Comparison of ENCODE assay signal across 8 cellular contexts in genomic region chr4:82797591-82798081, GRCh38. TPM values are rescaled to one million over a fixed set of nuclear protein-coding genes. Genes with fewer than 3 reads are reported as not detected.
DNase-seq lines count a peak whose midpoint lies in the region; ATAC-seq, FAIRE-seq and TF ChIP-seq lines count a peak whose summit lies in the region.

No MANE protein-coding gene starts in this region.

- H3K79me2 ChIP-seq in trophoblast cell (ENCODE audit: control insufficient read depth, insufficient read depth, low read length, poor library complexity), result no peaks in the 10 kb centered on the region

- H2AFZ ChIP-seq in trophoblast cell (ENCODE audit: insufficient read depth, low read length, poor library complexity), result no peak overlapping the region

- TF ChIP-seq POLR2A in H54 (IDR thresholded peaks at IDR 0.05; ENCODE audit: low read depth, low read length), result no peak

- H3K27me3 ChIP-seq in A673 (replicated peaks; ENCODE audit: insufficient read depth, low read depth, low read length, poor library complexity) (no peaks in the 10 kb centered on the region), cardiac muscle cell (peaks cover 95% of the 10 kb centered on the region), trophoblast cell (ENCODE audit: insufficient read depth, low read length) (peaks cover 35% of the 10 kb centered on the region)

- no peak overlapping the region for H3K18ac ChIP-seq in trophoblast cell (ENCODE audit: low read length)

- TF ChIP-seq CTCF in A673 (conservative IDR thresholded peaks at IDR 0.05; ENCODE audit: low read depth, low read length) (no peak), GM12864 (IDR thresholded peaks at IDR 0.05; ENCODE audit: low read depth, low read length, missing control alignments) (no peak), cardiac muscle cell (IDR thresholded peaks at IDR 0.05; ENCODE audit: low read depth, low read length) (no peak)

- DNase-seq in A673 (ENCODE audit: low spot score) (no peak), GM12864 (ENCODE audit: low read depth) (no peak), cardiac muscle cell (ENCODE audit: low read depth in 1 of 2, low spot score in 1 of 2) (peak; percentile 36 to 44), trophoblast cell (peak in 1 of 2 donors; percentile 13), H54 (ENCODE audit: insufficient read length, low spot score) (no peak)
- DNase-seq in activated CD8-positive, alpha-beta memory T cell treated with anti-CD3 and anti-CD28 coated beads, Interleukin-2, amount 50 U/mL, for 48 hours, result peak; percentile 62

- H3K4me1 ChIP-seq in A673 (ENCODE audit: insufficient read depth, low read length, poor library complexity, severe bottlenecking) (no peaks in the 10 kb centered on the region), cardiac muscle cell (ENCODE audit: low read depth) (no peaks in the 10 kb centered on the region), trophoblast cell (ENCODE audit: control insufficient read depth in 1 of 2, insufficient read depth in 2 of 2, low read length in 2 of 2) (peaks cover 4 to 8% of the 10 kb centered on the region in 2 experiments)

- H3K23ac ChIP-seq in trophoblast cell (ENCODE audit: low read length), result no peak overlapping the region

- H3K9ac ChIP-seq in trophoblast cell (ENCODE audit: low read length), result no peak overlapping the region

- no peak overlapping the region for H4K12ac ChIP-seq in trophoblast cell (ENCODE audit: low read depth, low read length)

- H4K8ac ChIP-seq in trophoblast cell (ENCODE audit: low read depth, low read length), result no peak overlapping the region

- H3K14ac ChIP-seq in trophoblast cell (ENCODE audit: low read length), result no peak overlapping the region

- H3K4ac ChIP-seq in trophoblast cell (ENCODE audit: low read depth, low read length), result no peak overlapping the region

- H4K91ac ChIP-seq in trophoblast cell (ENCODE audit: low read depth, low read length), result no peak overlapping the region

- H3K27ac ChIP-seq in A673 (ENCODE audit: low read depth, low read length, poor library complexity, severe bottlenecking) (no peak overlapping the region), cardiac muscle cell (no peak overlapping the region), trophoblast cell (ENCODE audit: low read depth, low read length) (no peak overlapping the region)

- H3K36me3 ChIP-seq in A673 (ENCODE audit: insufficient read depth, low read length, poor library complexity, severe bottlenecking), result no peaks in the 10 kb centered on the region
- no peaks in the 10 kb centered on the region for H3K36me3 ChIP-seq in cardiac muscle cell
- no peaks in the 10 kb centered on the region for H3K36me3 ChIP-seq in trophoblast cell (ENCODE audit: control insufficient read depth in 1 of 2, insufficient read depth in 2 of 2, low read length in 2 of 2)

- no CpG with 5 or more reads among the region's 37 CpGs for WGBS in trophoblast cell (ENCODE audit: extremely low coverage, insufficient coverage, insufficient read length)

- H2AK5ac ChIP-seq in trophoblast cell (ENCODE audit: low read length), result no peak overlapping the region

- no peak overlapping the region for H2BK120ac ChIP-seq in trophoblast cell (ENCODE audit: insufficient read depth, low read length, poor library complexity)

- BruUV-seq in A673 (replicated peaks; lab: Mats Ljungman, UMichigan), result no TSS peak

- H3K9me3 ChIP-seq in A673 (ENCODE audit: low read depth, low read length, poor library complexity, severe bottlenecking), result no peaks in the 10 kb centered on the region
- H3K9me3 ChIP-seq in cardiac muscle cell (ENCODE audit: low read depth), result no peaks in the 10 kb centered on the region
- H3K9me3 ChIP-seq in trophoblast cell (ENCODE audit: insufficient read depth, low read depth, low read length), result peaks cover 2% of the 10 kb centered on the region

- intact Hi-C loops in A673 (cut with micrococcal nuclease; ENCODE audit: unreplicated experiment), result no loop called here

- H3K4me3 ChIP-seq in A673 (ENCODE audit: low read depth, low read length, poor library complexity, severe bottlenecking) (peak overlapping the region; percentile 66), GM12864 (ENCODE audit: low read depth, low read length) (peak overlapping the region; percentile 4; the same call in 1 of the 2 replicates), cardiac muscle cell (peak overlapping the region; percentile 47), trophoblast cell (ENCODE audit: low read depth, low read length) (peak overlapping the region; percentile 59)

- CTCF ChIA-PET in A673 (lab: Charles Lee), result no interaction called here

- H2BK12ac ChIP-seq in trophoblast cell (ENCODE audit: low read length), result no peak overlapping the region

- H2BK5ac ChIP-seq in trophoblast cell (ENCODE audit: low read depth, low read length, poor library complexity), result no peak overlapping the region

- ATAC-seq in HG03045 (IDR thresholded peaks at IDR 0.05; ENCODE audit: unreplicated experiment) (no peak), GM19328 (IDR thresholded peaks at IDR 0.05; ENCODE audit: unreplicated experiment) (no peak)

- H3K4me2 ChIP-seq in trophoblast cell (ENCODE audit: low read length), result peak overlapping the region; percentile 73

- POLR2A ChIA-PET in A673 (lab: Charles Lee; ENCODE audit: low non-redundant PET), result no interaction called here

- FAIRE-seq in H54 (lab: Jason Lieb, UNC), result no peak

- H3K79me1 ChIP-seq in trophoblast cell (ENCODE audit: low read length), result no peaks in the 10 kb centered on the region

RNA-seq across cellular contexts. Expression of gene SCD5, which starts 1.0 kb away (rescaled TPM):
- 15.8 and 17.9 TPM in 2 replicates for total RNA-seq in A673 (2021)
- total RNA-seq in cardiac muscle cell, result 4.7 and 7.4 TPM in 2 replicates
- 1.5 and 3.7 TPM in 2 replicates for polyA plus RNA-seq in cardiac muscle cell
- 2.8 TPM in 2 replicates for polyA plus RNA-seq in trophoblast cell (2013)

Comparison
In these comparisons a context has a peak if more than half of its experiments do, and no peak if none do; other contexts are left out.
1. DNase-seq: peak in activated CD8-positive, alpha-beta memory T cell treated with anti-CD3 and anti-CD28 coated beads, Interleukin-2, amount 50 U/mL, for 48 hours (single experiment) and cardiac muscle cell (2 of 2); none in A673 (single experiment), GM12864 (single experiment) and H54 (single experiment).
2. H3K4me3 ChIP-seq: peak in every context shown above with its lines; median percentile 66 in A673; 59 in trophoblast cell; 47 in cardiac muscle cell; 4 in GM12864.